ENCODE assay signal across 26 cellular contexts in genomic region chr6:112177081-112177480, GRCh38.
"Had no signal": no experiment of that assay in that cellular context is flagged by ENCODE, and none has a peak within 500 bp of the region (broad histone marks: within the 10 kb centered on the region; RNA-seq: fewer than 3 reads in every experiment).

No MANE protein-coding gene starts in this region.

- H3K4me1 ChIP-seq: colonic mucosa, gastrocnemius medialis, left lung had no signal

- H3K27me3 ChIP-seq: colonic mucosa, esophagus squamous epithelium, gastrocnemius medialis, heart right ventricle, left lung had no signal

- H3K36me3 Mint-ChIP-seq: memory B cell; naive thymus-derived CD4-positive, alpha-beta T cell had no signal

- DNase-seq: colonic mucosa; cortex of kidney; effector CD8-positive, alpha-beta T cell; effector memory CD8-positive, alpha-beta T cell; endodermal cell; erythroblast; esophagus squamous epithelium; foreskin fibroblast; foreskin melanocyte; gastrocnemius medialis; glutamatergic neuron; head of caudate nucleus; heart right ventricle; hippocampal formation; left cardiac atrium; left lung; left ventricle myocardium superior; mammary epithelial cell; mesendoderm; midbrain; naive thymus-derived CD4-positive, alpha-beta T cell had no signal

- H3K4me3 Mint-ChIP-seq: dendritic cell treated with granulocyte-macrophage colony-stimulating factor and Interleukin-4, amounts not matched to agents 40 ng/mL and 50 ng/mL, for 4 days; effector memory CD8-positive, alpha-beta T cell; endodermal cell; memory B cell; naive thymus-derived CD4-positive, alpha-beta T cell had no signal

- H3K27ac Mint-ChIP-seq: dendritic cell treated with granulocyte-macrophage colony-stimulating factor and Interleukin-4, amounts not matched to agents 40 ng/mL and 50 ng/mL, for 4 days; effector memory CD8-positive, alpha-beta T cell; endodermal cell; memory B cell; naive thymus-derived CD4-positive, alpha-beta T cell had no signal

- H3K27ac ChIP-seq: colonic mucosa, epithelial cell of prostate, esophagus squamous epithelium, gastrocnemius medialis, heart right ventricle, left lung had no signal

- H3K36me3 ChIP-seq: colonic mucosa, gastrocnemius medialis had no signal

- H3K4me1 Mint-ChIP-seq: memory B cell; naive thymus-derived CD4-positive, alpha-beta T cell had no signal

- H3K4me3 ChIP-seq: colonic mucosa, esophagus squamous epithelium, gastrocnemius medialis, heart right ventricle, left lung, lung had no signal

- ATAC-seq: effector memory CD8-positive, alpha-beta T cell; esophagus mucosa; gastrocnemius medialis; heart right ventricle; left cardiac atrium; left lung; left ventricle myocardium superior; naive thymus-derived CD4-positive, alpha-beta T cell had no signal

- H3K9me3 ChIP-seq: colonic mucosa, esophagus squamous epithelium, gastrocnemius medialis, heart right ventricle, left lung had no signal
